1 cellular context compared by ENCODE assay signal in genomic region chr7:131076711-131077170, GRCh38.
A peak's percentile ranks its signal among the peaks of the same experiment; 100 is the strongest.
TF ChIP-seq lines count a peak whose summit lies in the region.

No MANE protein-coding gene starts in this region.

TF ChIP-seq in HEK293, 187 proteins besides CTCF, POLR2A, EP300 and RAD21 (continued from another document):
- TF ChIP-seq ZNF518A (tag by site-specific recombination; conservative IDR thresholded peaks at IDR 0.05; ENCODE audit: low read depth) (0 out of 2 replicates have a peak, but pooled peaks have one; percentile 10), ZNF341 (tag by site-specific recombination; IDR thresholded peaks at IDR 0.05; ENCODE audit: low read depth) (no peak), HOXA7 (CRISPR knock-in tag; IDR thresholded peaks at IDR 0.05; ENCODE audit: borderline replicate concordance) (no peak), KLF10 (tag by site-specific recombination; IDR thresholded peaks at IDR 0.05) (no peak)
